ENCODE assay signal across 1 cellular context in the genomic region with DNA sequence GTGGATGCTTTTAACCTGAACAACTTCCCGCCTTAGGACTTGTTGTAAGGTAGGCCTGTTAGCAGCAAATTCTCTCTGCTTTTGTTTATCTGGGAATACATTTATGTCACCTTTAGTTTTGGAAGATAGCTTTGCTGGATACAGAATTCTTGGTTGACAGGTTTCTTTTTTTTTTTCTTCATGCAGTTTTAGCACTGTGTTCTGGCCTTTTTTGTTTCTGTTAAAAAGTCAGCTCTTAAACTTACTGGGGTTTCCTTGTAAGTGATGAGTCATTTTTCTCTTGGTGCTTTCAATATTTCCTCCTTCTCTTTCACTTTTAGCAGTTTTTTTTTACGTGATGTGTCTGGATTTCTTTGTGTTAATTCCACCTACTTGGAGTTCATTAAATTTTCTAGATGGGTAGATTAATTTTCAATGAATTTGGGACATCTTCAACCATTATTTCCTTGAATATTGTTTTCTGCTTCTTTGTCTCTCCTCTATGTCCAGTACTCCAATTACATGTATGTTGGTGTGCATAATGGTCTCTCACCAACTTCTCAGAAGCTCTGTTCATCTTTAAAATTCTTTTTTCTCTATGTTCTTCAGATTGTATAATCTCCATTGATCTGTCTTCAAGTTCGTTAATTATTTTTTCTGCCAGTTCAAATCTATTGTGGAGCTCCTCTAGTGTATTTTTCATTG.
TF ChIP-seq lines count a peak whose summit lies in the region.

No MANE protein-coding gene starts in this region.

TF ChIP-seq in HEK293, 187 proteins besides CTCF, POLR2A, EP300 and RAD21 (continued from another document):
- TF ChIP-seq, protein P1, sequence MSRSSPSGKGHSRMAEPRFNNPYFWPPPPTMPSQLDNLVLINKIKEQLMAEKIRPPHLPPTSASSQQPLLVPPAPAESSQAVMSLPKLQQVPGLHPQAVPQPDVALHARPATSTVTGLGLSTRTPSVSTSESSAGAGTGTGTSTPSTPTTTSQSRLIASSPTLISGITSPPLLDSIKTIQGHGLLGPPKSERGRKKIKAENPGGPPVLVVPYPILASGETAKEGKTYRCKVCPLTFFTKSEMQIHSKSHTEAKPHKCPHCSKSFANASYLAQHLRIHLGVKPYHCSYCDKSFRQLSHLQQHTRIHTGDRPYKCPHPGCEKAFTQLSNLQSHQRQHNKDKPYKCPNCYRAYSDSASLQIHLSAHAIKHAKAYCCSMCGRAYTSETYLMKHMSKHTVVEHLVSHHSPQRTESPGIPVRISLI (tag by site-specific recombination; IDR thresholded peaks at IDR 0.05) = peak; percentile 81
- TF ChIP-seq TRIM28 (IDR thresholded peaks at IDR 0.05; ENCODE audit: borderline replicate concordance, low read length) (peak; percentile 96), MZF1 (tag by site-specific recombination; IDR thresholded peaks at IDR 0.05; ENCODE audit: borderline replicate concordance) (no peak), HOXA7 (CRISPR knock-in tag; IDR thresholded peaks at IDR 0.05; ENCODE audit: borderline replicate concordance) (no peak), RBAK (tag by site-specific recombination; IDR thresholded peaks at IDR 0.05) (0 out of 2 replicates have a peak, but pooled peaks have one; percentile 28), ZNF571 (tag by site-specific recombination; IDR thresholded peaks at IDR 0.05) (no peak), KLF1 (tag by site-specific recombination; IDR thresholded peaks at IDR 0.05) (no peak), WT1 (tag by site-specific recombination; IDR thresholded peaks at IDR 0.05) (no peak), ZNF140 (tag by site-specific recombination; IDR thresholded peaks at IDR 0.05) (no peak), ZNF157 (tag by site-specific recombination; IDR thresholded peaks at IDR 0.05) (no peak), ZNF114 (tag by site-specific recombination; IDR thresholded peaks at IDR 0.05) (no peak), ZBTB21 (tag by site-specific recombination; IDR thresholded peaks at IDR 0.05) (no peak), ZSCAN23 (tag by site-specific recombination; IDR thresholded peaks at IDR 0.05) (no peak), ZNF529 (tag by site-specific recombination; IDR thresholded peaks at IDR 0.05; ENCODE audit: insufficient replicate concordance) (peak; percentile 90), ZNF423 (tag by site-specific recombination; IDR thresholded peaks at IDR 0.05) (no peak), ZNF274 (IDR thresholded peaks at IDR 0.05; ENCODE audit: low read length) (no peak), ZNF274 (tag by site-specific recombination; IDR thresholded peaks at IDR 0.05; ENCODE audit: borderline replicate concordance) (no peak), ZNF155 (tag by site-specific recombination; IDR thresholded peaks at IDR 0.05) (no peak), ZFP69B (tag by site-specific recombination; IDR thresholded peaks at IDR 0.05) (no peak), PRDM1 (tag by site-specific recombination; IDR thresholded peaks at IDR 0.05) (no peak), SP2 (tag by site-specific recombination; IDR thresholded peaks at IDR 0.05) (no peak), ZNF133 (tag by site-specific recombination; IDR thresholded peaks at IDR 0.05) (peak; percentile 97), ZNF223 (tag by site-specific recombination; IDR thresholded peaks at IDR 0.05) (no peak), ZNF792 (tag by site-specific recombination; IDR thresholded peaks at IDR 0.05) (no peak), ZNF791 (tag by site-specific recombination; IDR thresholded peaks at IDR 0.05) (no peak)
- TF ChIP-seq, protein P2, sequence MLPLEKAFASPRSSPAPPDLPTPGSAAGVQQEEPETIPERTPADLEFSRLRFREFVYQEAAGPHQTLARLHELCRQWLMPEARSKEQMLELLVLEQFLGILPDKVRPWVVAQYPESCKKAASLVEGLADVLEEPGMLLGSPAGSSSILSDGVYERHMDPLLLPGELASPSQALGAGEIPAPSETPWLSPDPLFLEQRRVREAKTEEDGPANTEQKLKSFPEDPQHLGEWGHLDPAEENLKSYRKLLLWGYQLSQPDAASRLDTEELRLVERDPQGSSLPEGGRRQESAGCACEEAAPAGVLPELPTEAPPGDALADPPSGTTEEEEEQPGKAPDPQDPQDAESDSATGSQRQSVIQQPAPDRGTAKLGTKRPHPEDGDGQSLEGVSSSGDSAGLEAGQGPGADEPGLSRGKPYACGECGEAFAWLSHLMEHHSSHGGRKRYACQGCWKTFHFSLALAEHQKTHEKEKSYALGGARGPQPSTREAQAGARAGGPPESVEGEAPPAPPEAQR (tag by site-specific recombination; IDR thresholded peaks at IDR 0.05) = no peak
- TF ChIP-seq, protein P3, sequence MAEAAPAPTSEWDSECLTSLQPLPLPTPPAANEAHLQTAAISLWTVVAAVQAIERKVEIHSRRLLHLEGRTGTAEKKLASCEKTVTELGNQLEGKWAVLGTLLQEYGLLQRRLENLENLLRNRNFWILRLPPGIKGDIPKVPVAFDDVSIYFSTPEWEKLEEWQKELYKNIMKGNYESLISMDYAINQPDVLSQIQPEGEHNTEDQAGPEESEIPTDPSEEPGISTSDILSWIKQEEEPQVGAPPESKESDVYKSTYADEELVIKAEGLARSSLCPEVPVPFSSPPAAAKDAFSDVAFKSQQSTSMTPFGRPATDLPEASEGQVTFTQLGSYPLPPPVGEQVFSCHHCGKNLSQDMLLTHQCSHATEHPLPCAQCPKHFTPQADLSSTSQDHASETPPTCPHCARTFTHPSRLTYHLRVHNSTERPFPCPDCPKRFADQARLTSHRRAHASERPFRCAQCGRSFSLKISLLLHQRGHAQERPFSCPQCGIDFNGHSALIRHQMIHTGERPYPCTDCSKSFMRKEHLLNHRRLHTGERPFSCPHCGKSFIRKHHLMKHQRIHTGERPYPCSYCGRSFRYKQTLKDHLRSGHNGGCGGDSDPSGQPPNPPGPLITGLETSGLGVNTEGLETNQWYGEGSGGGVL (tag by site-specific recombination; IDR thresholded peaks at IDR 0.05) = no peak
- TF ChIP-seq, protein P4, sequence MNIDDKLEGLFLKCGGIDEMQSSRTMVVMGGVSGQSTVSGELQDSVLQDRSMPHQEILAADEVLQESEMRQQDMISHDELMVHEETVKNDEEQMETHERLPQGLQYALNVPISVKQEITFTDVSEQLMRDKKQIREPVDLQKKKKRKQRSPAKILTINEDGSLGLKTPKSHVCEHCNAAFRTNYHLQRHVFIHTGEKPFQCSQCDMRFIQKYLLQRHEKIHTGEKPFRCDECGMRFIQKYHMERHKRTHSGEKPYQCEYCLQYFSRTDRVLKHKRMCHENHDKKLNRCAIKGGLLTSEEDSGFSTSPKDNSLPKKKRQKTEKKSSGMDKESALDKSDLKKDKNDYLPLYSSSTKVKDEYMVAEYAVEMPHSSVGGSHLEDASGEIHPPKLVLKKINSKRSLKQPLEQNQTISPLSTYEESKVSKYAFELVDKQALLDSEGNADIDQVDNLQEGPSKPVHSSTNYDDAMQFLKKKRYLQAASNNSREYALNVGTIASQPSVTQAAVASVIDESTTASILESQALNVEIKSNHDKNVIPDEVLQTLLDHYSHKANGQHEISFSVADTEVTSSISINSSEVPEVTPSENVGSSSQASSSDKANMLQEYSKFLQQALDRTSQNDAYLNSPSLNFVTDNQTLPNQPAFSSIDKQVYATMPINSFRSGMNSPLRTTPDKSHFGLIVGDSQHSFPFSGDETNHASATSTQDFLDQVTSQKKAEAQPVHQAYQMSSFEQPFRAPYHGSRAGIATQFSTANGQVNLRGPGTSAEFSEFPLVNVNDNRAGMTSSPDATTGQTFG (tag by site-specific recombination; IDR thresholded peaks at IDR 0.05; ENCODE audit: borderline replicate concordance) = no peak
- TF ChIP-seq, protein P5, sequence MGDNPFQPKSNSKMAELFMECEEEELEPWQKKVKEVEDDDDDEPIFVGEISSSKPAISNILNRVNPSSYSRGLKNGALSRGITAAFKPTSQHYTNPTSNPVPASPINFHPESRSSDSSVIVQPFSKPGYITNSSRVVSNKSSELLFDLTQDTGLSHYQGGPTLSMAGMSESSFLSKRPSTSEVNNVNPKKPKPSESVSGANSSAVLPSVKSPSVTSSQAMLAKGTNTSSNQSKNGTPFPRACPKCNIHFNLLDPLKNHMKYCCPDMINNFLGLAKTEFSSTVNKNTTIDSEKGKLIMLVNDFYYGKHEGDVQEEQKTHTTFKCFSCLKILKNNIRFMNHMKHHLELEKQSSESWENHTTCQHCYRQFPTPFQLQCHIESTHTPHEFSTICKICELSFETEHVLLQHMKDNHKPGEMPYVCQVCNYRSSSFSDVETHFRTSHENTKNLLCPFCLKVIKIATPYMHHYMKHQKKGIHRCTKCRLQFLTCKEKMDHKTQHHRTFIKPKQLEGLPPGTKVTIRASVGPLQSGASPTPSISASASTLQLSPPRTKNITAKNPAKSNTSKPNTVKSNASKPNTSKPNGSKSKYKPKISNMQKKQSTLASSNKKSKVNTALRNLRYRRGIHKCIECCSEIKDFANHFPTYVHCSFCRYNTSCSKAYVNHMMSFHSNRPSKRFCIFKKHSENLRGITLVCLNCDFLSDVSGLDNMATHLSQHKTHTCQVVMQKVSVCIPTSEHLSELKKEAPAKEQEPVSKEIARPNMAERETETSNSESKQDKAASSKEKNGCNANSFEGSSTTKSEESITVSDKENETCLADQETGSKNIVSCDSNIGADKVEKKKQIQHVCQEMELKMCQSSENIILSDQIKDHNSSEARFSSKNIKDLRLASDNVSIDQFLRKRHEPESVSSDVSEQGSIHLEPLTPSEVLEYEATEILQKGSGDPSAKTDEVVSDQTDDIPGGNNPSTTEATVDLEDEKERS (tag by site-specific recombination; IDR thresholded peaks at IDR 0.05) = peak; percentile 80
- TF ChIP-seq, protein P6, sequence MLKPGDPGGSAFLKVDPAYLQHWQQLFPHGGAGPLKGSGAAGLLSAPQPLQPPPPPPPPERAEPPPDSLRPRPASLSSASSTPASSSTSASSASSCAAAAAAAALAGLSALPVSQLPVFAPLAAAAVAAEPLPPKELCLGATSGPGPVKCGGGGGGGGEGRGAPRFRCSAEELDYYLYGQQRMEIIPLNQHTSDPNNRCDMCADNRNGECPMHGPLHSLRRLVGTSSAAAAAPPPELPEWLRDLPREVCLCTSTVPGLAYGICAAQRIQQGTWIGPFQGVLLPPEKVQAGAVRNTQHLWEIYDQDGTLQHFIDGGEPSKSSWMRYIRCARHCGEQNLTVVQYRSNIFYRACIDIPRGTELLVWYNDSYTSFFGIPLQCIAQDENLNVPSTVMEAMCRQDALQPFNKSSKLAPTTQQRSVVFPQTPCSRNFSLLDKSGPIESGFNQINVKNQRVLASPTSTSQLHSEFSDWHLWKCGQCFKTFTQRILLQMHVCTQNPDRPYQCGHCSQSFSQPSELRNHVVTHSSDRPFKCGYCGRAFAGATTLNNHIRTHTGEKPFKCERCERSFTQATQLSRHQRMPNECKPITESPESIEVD (tag by site-specific recombination; IDR thresholded peaks at IDR 0.05) = no peak
- TF ChIP-seq, protein P7, sequence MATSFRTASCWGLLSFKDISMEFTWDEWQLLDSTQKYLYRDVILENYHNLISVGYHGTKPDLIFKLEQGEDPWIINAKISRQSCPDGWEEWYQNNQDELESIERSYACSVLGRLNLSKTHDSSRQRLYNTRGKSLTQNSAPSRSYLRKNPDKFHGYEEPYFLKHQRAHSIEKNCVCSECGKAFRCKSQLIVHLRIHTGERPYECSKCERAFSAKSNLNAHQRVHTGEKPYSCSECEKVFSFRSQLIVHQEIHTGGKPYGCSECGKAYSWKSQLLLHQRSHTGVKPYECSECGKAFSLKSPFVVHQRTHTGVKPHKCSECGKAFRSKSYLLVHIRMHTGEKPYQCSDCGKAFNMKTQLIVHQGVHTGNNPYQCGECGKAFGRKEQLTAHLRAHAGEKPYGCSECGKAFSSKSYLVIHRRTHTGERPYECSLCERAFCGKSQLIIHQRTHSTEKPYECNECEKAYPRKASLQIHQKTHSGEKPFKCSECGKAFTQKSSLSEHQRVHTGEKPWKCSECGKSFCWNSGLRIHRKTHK (tag by site-specific recombination; IDR thresholded peaks at IDR 0.05) = peak; percentile 18; the same call in 1 of the 2 replicates
- TF ChIP-seq, protein P8, sequence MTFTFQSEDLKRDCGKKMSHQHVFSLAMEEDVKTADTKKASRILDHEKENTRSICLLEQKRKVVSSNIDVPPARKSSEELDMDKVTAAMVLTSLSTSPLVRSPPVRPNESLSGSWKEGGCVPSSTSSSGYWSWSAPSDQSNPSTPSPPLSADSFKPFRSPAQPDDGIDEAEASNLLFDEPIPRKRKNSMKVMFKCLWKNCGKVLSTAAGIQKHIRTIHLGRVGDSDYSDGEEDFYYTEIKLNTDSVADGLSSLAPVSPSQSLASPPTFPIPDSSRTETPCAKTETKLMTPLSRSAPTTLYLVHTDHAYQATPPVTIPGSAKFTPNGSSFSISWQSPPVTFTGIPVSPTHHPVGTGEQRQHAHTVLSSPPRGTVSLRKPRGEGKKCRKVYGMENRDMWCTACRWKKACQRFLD (tag by site-specific recombination; IDR thresholded peaks at IDR 0.05) = no peak
